In the genomic region with DNA sequence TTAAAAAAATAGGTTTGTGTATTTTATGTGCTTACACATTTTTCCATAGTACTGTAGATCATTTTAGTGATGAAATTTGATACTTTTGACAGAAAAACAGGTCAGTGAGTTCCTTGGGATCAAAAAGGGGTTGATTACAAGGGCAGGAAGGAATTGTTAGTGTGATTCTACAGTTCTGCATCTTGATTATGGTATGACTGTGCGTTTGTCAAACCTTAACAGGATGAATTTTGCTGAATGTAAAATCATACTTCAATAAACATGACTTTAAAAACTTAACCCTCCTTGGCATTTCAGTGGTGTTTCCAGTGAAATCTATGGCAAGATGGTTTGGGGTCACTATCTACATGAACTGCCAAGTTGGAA, we compare ENCODE assay signal across 15 cellular contexts. TPM values are rescaled to one million over a fixed set of nuclear protein-coding genes. Genes with fewer than 3 reads are reported as not detected.
DNase-seq lines count a peak whose midpoint lies in the region; ATAC-seq, FAIRE-seq and TF ChIP-seq lines count a peak whose summit lies in the region.
"Had no signal": no experiment of that assay in that cellular context is flagged by ENCODE, and none has a peak within 500 bp of the region (broad histone marks: within the 10 kb centered on the region; RNA-seq: fewer than 3 reads in every experiment).

No MANE protein-coding gene starts in this region.

- H3K9me3 ChIP-seq in esophagus squamous epithelium (no peaks in the 10 kb centered on the region), stomach smooth muscle (ENCODE audit: control insufficient read depth in 2 of 2, low read length in 2 of 2) (no peaks in the 10 kb centered on the region)
- H3K9me3 ChIP-seq: vagina had no signal

- no peak for FAIRE-seq in frontal cortex (lab: Jason Lieb, UNC)
- FAIRE-seq: islet of Langerhans, small intestine had no signal

- no peak for ATAC-seq in activated B cell treated with CpG ODN at 0.5 μM for 24 hours (ENCODE audit: low read depth)
- no peak for ATAC-seq in HG03354 (IDR thresholded peaks at IDR 0.05; ENCODE audit: poor library complexity, severe bottlenecking, unreplicated experiment)
- ATAC-seq: naive thymus-derived CD8-positive, alpha-beta T cell had no signal

- H3K9me3 Mint-ChIP-seq in activated T-cell treated with anti-CD3 and anti-CD28 coated beads, Interleukin-2, amount 50 U/mL, for 24 hours: no peaks in the 10 kb centered on the region
- no peaks in the 10 kb centered on the region for H3K9me3 Mint-ChIP-seq in activated B cell treated with CpG ODN at 0.5 μM for 24 hours
- H3K9me3 Mint-ChIP-seq: central memory CD8-positive, alpha-beta T cell; naive thymus-derived CD8-positive, alpha-beta T cell had no signal

- TF ChIP-seq CTCF in activated B cell treated with CpG ODN at 0.5 μM for 24 hours (IDR thresholded peaks at IDR 0.05) (no peak), esophagus squamous epithelium (IDR thresholded peaks at IDR 0.05) (no peak)

- H3K9ac ChIP-seq in stomach smooth muscle (ENCODE audit: low read length in 2 of 2): no peak overlapping the region

- peaks cover 0 to 18% (median 0%) of the 10 kb centered on the region in 3 donors for H3K36me3 ChIP-seq in esophagus squamous epithelium
- peaks cover 3 to 11% of the 10 kb centered on the region in 2 donors for H3K36me3 ChIP-seq in stomach smooth muscle (ENCODE audit: control insufficient read depth in 2 of 2, insufficient read depth in 2 of 2, low read length in 2 of 2)

- no peaks in the 10 kb centered on the region for H3K27me3 Mint-ChIP-seq in activated T-cell treated with anti-CD3 and anti-CD28 coated beads, Interleukin-2, amount 50 U/mL, for 24 hours
- no peaks in the 10 kb centered on the region for H3K27me3 Mint-ChIP-seq in activated B cell treated with CpG ODN at 0.5 μM for 24 hours
- H3K27me3 Mint-ChIP-seq: central memory CD8-positive, alpha-beta T cell; naive thymus-derived CD8-positive, alpha-beta T cell had no signal

- peaks cover 64% of the 10 kb centered on the region for H3K4me1 Mint-ChIP-seq in activated T-cell treated with anti-CD3 and anti-CD28 coated beads, Interleukin-2, amount 50 U/mL, for 24 hours (ENCODE audit: low read depth)
- peaks cover 63% of the 10 kb centered on the region for H3K4me1 Mint-ChIP-seq in activated B cell treated with CpG ODN at 0.5 μM for 24 hours

- 30 to 38% methylated on average over 1 of the region's 1 CpG for WGBS in esophagus squamous epithelium, 2 donors

- H3K4me3 ChIP-seq in esophagus squamous epithelium: no peak overlapping the region
- no peak overlapping the region for H3K4me3 ChIP-seq in stomach smooth muscle (ENCODE audit: low read length in 2 of 2)
- H3K4me3 ChIP-seq: vagina had no signal

- peaks cover 87% of the 10 kb centered on the region for H3K36me3 Mint-ChIP-seq in activated T-cell treated with anti-CD3 and anti-CD28 coated beads, Interleukin-2, amount 50 U/mL, for 24 hours (ENCODE audit: low read depth)
- H3K36me3 Mint-ChIP-seq in activated B cell treated with CpG ODN at 0.5 μM for 24 hours (ENCODE audit: low read depth): peaks cover 67% of the 10 kb centered on the region

- H3K27ac ChIP-seq in esophagus squamous epithelium (peak overlapping the region; percentile 78 to 97 (median 88)), stomach smooth muscle (ENCODE audit: low read length) (peak overlapping the region; percentile 19)
- H3K27ac ChIP-seq: HL-60 had no signal

- no peaks in the 10 kb centered on the region for H3K27me3 ChIP-seq in esophagus squamous epithelium
- H3K27me3 ChIP-seq in stomach smooth muscle (ENCODE audit: control insufficient read depth in 1 of 2, insufficient read depth in 2 of 2, low read length in 2 of 2): no peaks in the 10 kb centered on the region
- H3K27me3 ChIP-seq: vagina had no signal

- POLR2A ChIA-PET in activated B cell treated with CpG ODN at 0.5 μM for 24 hours (lab: Charles Lee): interaction anchor here (0.7 to 1.3 kb wide), 4 partner anchors 10 to 260 kb away, joined by 3 to 5 read pairs (median 4); no protein-coding TSS in a partner anchor

- intact Hi-C loops in activated B cell treated with CpG ODN at 0.5 μM for 24 hours (cut with micrococcal nuclease): loop anchor here (10.0 kb wide), 1 partner anchor 193 kb away; no protein-coding TSS in a partner anchor
- intact Hi-C loops in esophagus squamous epithelium (cut with DNase I): loop anchor here (10.0 kb wide), 1 partner anchor 157 kb away; the partner anchor contains the start of gene HYCC1

- no peak for DNase-seq in activated T-cell treated with anti-CD3 and anti-CD28 coated beads, Interleukin-2, amount 50 U/mL, for 24 hours
- DNase-seq in activated T-cell treated with anti-CD3 and anti-CD28 coated beads for 4 hours (no peak), activated B cell treated with CpG ODN at 0.5 μM for 24 hours (no peak), esophagus squamous epithelium (lab: John Stamatoyannopoulos, UW) (no peak), frontal cortex (ENCODE audit: low spot score in 2 of 2) (no peak), NCI-H187 (lab: John Stamatoyannopoulos, UW) (no peak)
- DNase-seq: naive thymus-derived CD8-positive, alpha-beta T cell; NCI-H2171 treated with DMSO at 0.1 percent for 48 hours; small intestine had no signal

- peaks cover 25 to 81% (median 49%) of the 10 kb centered on the region in 3 donors for H3K4me1 ChIP-seq in esophagus squamous epithelium
- H3K4me1 ChIP-seq in stomach smooth muscle (ENCODE audit: control insufficient read depth, insufficient read depth, low read length): peaks cover 22% of the 10 kb centered on the region

- peak overlapping the region; percentile 90 for H3K27ac Mint-ChIP-seq in activated T-cell treated with anti-CD3 and anti-CD28 coated beads, Interleukin-2, amount 50 U/mL, for 24 hours
- peak overlapping the region; percentile 63 for H3K27ac Mint-ChIP-seq in activated B cell treated with CpG ODN at 0.5 μM for 24 hours

- TF ChIP-seq POLR2A in esophagus squamous epithelium (IDR thresholded peaks at IDR 0.05): no peak

- CTCF ChIA-PET in activated B cell treated with CpG ODN at 0.5 μM for 24 hours (lab: Charles Lee): no interaction called here

- peak overlapping the region; percentile 96 for H3K4me3 Mint-ChIP-seq in activated T-cell treated with anti-CD3 and anti-CD28 coated beads, Interleukin-2, amount 50 U/mL, for 24 hours
- H3K4me3 Mint-ChIP-seq in activated B cell treated with CpG ODN at 0.5 μM for 24 hours: peak overlapping the region; percentile 19
- H3K4me3 Mint-ChIP-seq: central memory CD8-positive, alpha-beta T cell; naive thymus-derived CD8-positive, alpha-beta T cell had no signal

RNA-seq across cellular contexts. Expression of gene TOMM7, which starts 35.6 kb away (rescaled TPM):
- total RNA-seq in activated B cell treated with CpG ODN at 0.5 μM for 24 hours: 324 and 406 TPM in 2 replicates
- total RNA-seq in esophagus squamous epithelium: 100 to 1,000 TPM in 2 of 4 donors, 10 to 100 TPM in 2; 73.2 to 217 (median 126) TPM
- total RNA-seq in frontal cortex: 172 TPM
